Comparison of ENCODE assay signal across 8 cellular contexts in genomic region chr14:64983439-64984310, GRCh38. TPM values are rescaled to one million over a fixed set of nuclear protein-coding genes. Genes with fewer than 3 reads are reported as not detected.
DNase-seq lines count a peak whose midpoint lies in the region; ATAC-seq, FAIRE-seq and TF ChIP-seq lines count a peak whose summit lies in the region.

No MANE protein-coding gene starts in this region.

- in situ Hi-C loops in K562 (cut with MboI), result no loop called here

- H3K9ac ChIP-seq in H9 (ENCODE audit: extremely low read depth, insufficient read length, low read length) (no peak overlapping the region), OCI-LY3 (ENCODE audit: low read length) (peak overlapping the region; percentile 12; the same call in 1 of the 2 replicates), K562 (ENCODE audit: insufficient read depth in 1 of 2, low read depth in 2 of 2, low read length in 2 of 2) (no peak overlapping the region)

- TF ChIP-seq CTCF in H9 (conservative IDR thresholded peaks at IDR 0.05), result peak; percentile 80
- peak; percentile 84 for TF ChIP-seq CTCF in OCI-LY3 (IDR thresholded peaks at IDR 0.05; ENCODE audit: low read depth, low read length)
- TF ChIP-seq CTCF in K562 (IDR thresholded peaks at IDR 0.05 in 2 of 3, conservative IDR thresholded peaks at IDR 0.05 in 1 of 3; ENCODE audit: insufficient read depth in 2 of 3, low read depth in 1 of 3, low read length in 3 of 3), result peak; percentile 29 to 73 (median 46); a peak in 3 of 6 replicates
- TF ChIP-seq CTCF in thoracic aorta (IDR thresholded peaks at IDR 0.05), result peak; percentile 57

- H3K4me3 ChIP-seq in OCI-LY3 (ENCODE audit: low read length) (peak overlapping the region; percentile 59), K562 (no peak overlapping the region), thoracic aorta (peak overlapping the region; percentile 48)

- H3K9me3 Mint-ChIP-seq in H9, result no peaks in the 10 kb centered on the region

- CTCF ChIA-PET in K562 (lab: Yijun Ruan, JAX; ENCODE audit: low intra/inter-chr PET ratio), result interaction anchor here (1.2 kb wide), 1 partner anchor 182 kb away, joined by 3 read pairs; no protein-coding TSS in a partner anchor

- H2BK15ac ChIP-seq in H9 (ENCODE audit: low read depth, low read length), result no peak overlapping the region

- POLR2A ChIA-PET in K562 (lab: Yijun Ruan, JAX), result no interaction called here

- ATAC-seq in K562 (no peak), thoracic aorta (ENCODE audit: insufficient number of reproducible peaks, low FRiP score, low read depth) (no peak), GM21447 (IDR thresholded peaks at IDR 0.05; ENCODE audit: unreplicated experiment) (no peak), GM21528 (IDR thresholded peaks at IDR 0.05; ENCODE audit: low FRiP score, unreplicated experiment) (no peak)

- H3K79me1 ChIP-seq in H9 (ENCODE audit: insufficient read depth, low read depth, low read length, poor library complexity, severe bottlenecking), result no peaks in the 10 kb centered on the region

- no peak for TF ChIP-seq EP300 in K562 (IDR thresholded peaks at IDR 0.05; ENCODE audit: low read length)

- TF ChIP-seq RAD21 in K562 (CRISPR knock-in tag; conservative IDR thresholded peaks at IDR 0.05 in 1 of 2, IDR thresholded peaks at IDR 0.05 in 1 of 2), result peak; percentile 31 to 67; a peak in 3 of 4 replicates

- no peak overlapping the region for H2AK5ac ChIP-seq in H9 (ENCODE audit: insufficient read length, low read length)

- peaks cover 0 to under 1% (median 0%) of the 10 kb centered on the region in 3 experiments; a peak in 1 of 7 replicates for H3K36me3 Mint-ChIP-seq in H9 (ENCODE audit: insufficient read depth in 1 of 3, low read depth in 3 of 3)

- no peak overlapping the region for H3K27ac Mint-ChIP-seq in H9

- FAIRE-seq in K562 (lab: Jason Lieb, UNC), result peak; percentile 60

- H3K23me2 ChIP-seq in H9 (ENCODE audit: insufficient read length, low read depth, low read length, poor library complexity, severe bottlenecking), result peaks cover 3% of the 10 kb centered on the region

- H4K8ac ChIP-seq in H9 (replicated peaks; ENCODE audit: insufficient read length, low read depth, low read length), result no peak overlapping the region

- peak overlapping the region; percentile 60 to 77 for H3K4me3 Mint-ChIP-seq in H9

- no peaks in the 10 kb centered on the region for H3K9me3 ChIP-seq in H9 (ENCODE audit: control insufficient read depth, low read depth, low read length)
- no peaks in the 10 kb centered on the region for H3K9me3 ChIP-seq in OCI-LY3 (ENCODE audit: insufficient read depth, low read length)
- H3K9me3 ChIP-seq in K562 (replicated peaks; ENCODE audit: control insufficient read depth, insufficient read depth, low read depth, low read length), result no peaks in the 10 kb centered on the region
- no peaks in the 10 kb centered on the region for H3K9me3 ChIP-seq in thoracic aorta

- H3K4me1 Mint-ChIP-seq in H9, result peaks cover 13 to 33% of the 10 kb centered on the region in 2 experiments

- H3K27ac ChIP-seq in H9 (ENCODE audit: insufficient read length, low read depth, low read length) (no peak overlapping the region), OCI-LY3 (ENCODE audit: low read length) (no peak overlapping the region), K562 (ENCODE audit: extremely low read depth, low read depth, low read length) (no peak overlapping the region), thoracic aorta (no peak overlapping the region)

- H3K79me2 ChIP-seq in H9 (ENCODE audit: insufficient read depth, low read length), result no peaks in the 10 kb centered on the region; the same call in 1 of the 2 replicates
- peaks cover 16% of the 10 kb centered on the region for H3K79me2 ChIP-seq in OCI-LY3 (ENCODE audit: low read length)
- H3K79me2 ChIP-seq in K562 (ENCODE audit: control insufficient read depth, insufficient read depth, low read length), result peaks cover 16% of the 10 kb centered on the region

- H4K5ac ChIP-seq in H9 (ENCODE audit: insufficient read length, low read depth, low read length), result no peak overlapping the region

- no peak overlapping the region for H3T11ph ChIP-seq in H9 (ENCODE audit: low read length)

- WGBS in H9 (ENCODE audit: extremely low coverage, insufficient read length, low lambda C conversion rate), result no CpG with 5 or more reads among the region's 15 CpGs
- WGBS in K562 (ENCODE audit: insufficient coverage, low coverage, missing lambda C conversion rate), result 5% methylated on average over 10 of the region's 15 CpGs

- no peak overlapping the region for H3K4ac ChIP-seq in H9 (ENCODE audit: low read depth, low read length)

- peak; percentile 33 for DNase-seq in COR-L47 (lab: John Stamatoyannopoulos, UW)
- DNase-seq in H9, result no peak
- DNase-seq in K562 (ENCODE audit: extremely low read depth in 1 of 4, low spot score in 3 of 4), result peak in 3 of 4 experiments; percentile 17 to 57 (median 29)
- peak; percentile 60 for DNase-seq in kidney tubule cell (ENCODE audit: low spot score)
- no peak for DNase-seq in thoracic aorta (ENCODE audit: low spot score)

- H2BK5ac ChIP-seq in H9 (ENCODE audit: insufficient read length, low read length), result no peak overlapping the region

- H3K18ac ChIP-seq in H9 (ENCODE audit: insufficient read length, low read depth, low read length), result no peak overlapping the region

- TF ChIP-seq POLR2A in K562 (conservative IDR thresholded peaks at IDR 0.05), result no peak

- H4K20me1 ChIP-seq in H9 (ENCODE audit: control insufficient read depth, insufficient read depth, insufficient read length), result no peaks in the 10 kb centered on the region
- no peaks in the 10 kb centered on the region for H4K20me1 ChIP-seq in OCI-LY3 (ENCODE audit: insufficient read depth, low read length)
- H4K20me1 ChIP-seq in K562 (replicated peaks; ENCODE audit: control insufficient read depth, insufficient read depth, low read length), result no peaks in the 10 kb centered on the region

- no peaks in the 10 kb centered on the region for H3K9me1 ChIP-seq in K562 (ENCODE audit: control insufficient read depth, insufficient read depth, low read length)

- H3K36me3 ChIP-seq in OCI-LY3 (replicated peaks; ENCODE audit: low read depth, low read length), result no peaks in the 10 kb centered on the region
- H3K36me3 ChIP-seq in K562 (ENCODE audit: control insufficient read depth, insufficient read depth, low read length), result no peaks in the 10 kb centered on the region
- H3K36me3 ChIP-seq in thoracic aorta, result no peaks in the 10 kb centered on the region

- no TSS peak for BruUV-seq in K562 (replicated peaks; lab: Mats Ljungman, UMichigan)

- H4K91ac ChIP-seq in H9 (ENCODE audit: insufficient read length, low read depth, low read length), result no peak overlapping the region

- peak overlapping the region; percentile 84 for H3K4me2 ChIP-seq in H9 (ENCODE audit: insufficient read depth, insufficient read length, low read length)
- H3K4me2 ChIP-seq in OCI-LY3 (ENCODE audit: low read length), result peak overlapping the region; percentile 73
- peak overlapping the region; percentile 61 for H3K4me2 ChIP-seq in K562 (ENCODE audit: insufficient read depth, low read length)

- no peak overlapping the region for H3K14ac ChIP-seq in H9 (ENCODE audit: insufficient read depth, low read length)

- no peak overlapping the region for H2BK12ac ChIP-seq in H9 (ENCODE audit: insufficient read length, low read depth, low read length)

- no peak overlapping the region for H2BK120ac ChIP-seq in H9 (ENCODE audit: low read depth, low read length, poor library complexity, severe bottlenecking)

- H3K4me1 ChIP-seq in H9 (ENCODE audit: insufficient read depth, low read length), result peaks cover 4% of the 10 kb centered on the region; the same call in 1 of the 2 replicates
- peaks cover 16% of the 10 kb centered on the region for H3K4me1 ChIP-seq in OCI-LY3 (ENCODE audit: low read length)
- peaks cover 0 to 4% of the 10 kb centered on the region in 2 experiments; a peak in 3 of 5 replicates for H3K4me1 ChIP-seq in K562 (replicated peaks in 1 of 2; ENCODE audit: control insufficient read depth in 2 of 2, insufficient read depth in 2 of 2, low read length in 2 of 2)
- H3K4me1 ChIP-seq in thoracic aorta (ENCODE audit: control insufficient read depth in 1 of 2, low read depth in 2 of 2), result peaks cover 7 to 17% of the 10 kb centered on the region in 2 donors

- H3K27me3 Mint-ChIP-seq in H9 (ENCODE audit: low read depth), result peaks cover 17% of the 10 kb centered on the region

- H2BK20ac ChIP-seq in H9 (ENCODE audit: low read depth, low read length, poor library complexity, severe bottlenecking), result no peak overlapping the region

- intact Hi-C loops in K562 (cut with micrococcal nuclease), result loop anchor here (5.0 to 10.0 kb wide), 2 partner anchors 81 to 309 kb away; no protein-coding TSS in a partner anchor

- H2AFZ ChIP-seq in H9 (ENCODE audit: low read length), result peak overlapping the region; percentile 82
- H2AFZ ChIP-seq in OCI-LY3 (ENCODE audit: low read depth, low read length), result peak overlapping the region; percentile 20
- H2AFZ ChIP-seq in K562 (ENCODE audit: low read depth, low read length), result peak overlapping the region; percentile 59

- no peaks in the 10 kb centered on the region for H3K27me3 ChIP-seq in H9 (ENCODE audit: insufficient read depth, low read length)
- peaks cover 16% of the 10 kb centered on the region; the same call in 1 of the 2 replicates for H3K27me3 ChIP-seq in OCI-LY3 (ENCODE audit: low read depth, low read length)
- H3K27me3 ChIP-seq in K562 (ENCODE audit: control insufficient read depth in 2 of 2, insufficient read depth in 2 of 2, low read length in 2 of 2), result peaks cover 0 to 4% of the 10 kb centered on the region in 2 experiments; a peak in 3 of 5 replicates
- no peaks in the 10 kb centered on the region for H3K27me3 ChIP-seq in thoracic aorta (replicated peaks; ENCODE audit: insufficient read depth)

- no peak overlapping the region for H3K56ac ChIP-seq in H9 (ENCODE audit: insufficient read length, low read depth, low read length)

- H3K23ac ChIP-seq in H9 (ENCODE audit: insufficient read length, low read depth, low read length), result no peak overlapping the region

RNA-seq across cellular contexts. Expression of gene FNTB, which starts 3.0 kb away (rescaled TPM):
- total RNA-seq in H9 (2021) (17.4 and 20.7 TPM in 2 replicates), K562 (2014; rRNA removed) (6.9 and 7.3 TPM in 2 replicates), K562 (2014; rRNA removed; fragmentation: Illumina TruSeq; extraction: Trizol) (8.9 and 11.7 TPM in 2 replicates), K562 (2015; rRNA removed; fragmentation: Illumina TruSeq; extraction: Trizol) (10.9 and 11.0 TPM in 2 replicates), K562 (2021) (12.2 and 13.8 TPM in 2 replicates), thoracic aorta (10 to 100 TPM in 1 of 2 donors, 1 to 10 TPM in 1; 6.8 to 18.3 TPM)
- 47.5 and 49.5 TPM in 2 replicates for total RNA-seq in K562 (2011; cell fraction: chromatin; rRNA removed; ENCODE audit: low replicate concordance)
- 29.6 and 31.0 TPM in 2 replicates for total RNA-seq in K562 (2011; cell fraction: nucleolus; rRNA removed)
- 18.6 and 28.7 TPM in 2 replicates for total RNA-seq in K562 (2011; cell fraction: nucleoplasm; rRNA removed)
- polyA plus RNA-seq in K562 (2011; rRNA removed) (16.5 and 18.5 TPM in 2 replicates), K562 (2014; fragmentation: Illumina TruSeq; extraction: Trizol) (12.1 and 15.6 TPM in 2 replicates), K562 (2014; fragmentation: Nextera tagmentation; extraction: Ambion mirVana) (10 to 100 TPM; 14.1 to 23.2 TPM), K562 (2014; rRNA removed) (10.6 and 12.9 TPM in 2 replicates)
- polyA plus RNA-seq in K562 (2011; cell fraction: cytosol; rRNA removed), result 18.8 and 20.8 TPM in 2 replicates
- polyA plus RNA-seq in K562 (2011; cell fraction: nucleus; rRNA removed), result 31.7 and 33.9 TPM in 2 replicates
- polyA plus RNA-seq in K562 (2012), result 10.2 and 13.4 TPM in 2 replicates
- polyA minus RNA-seq in K562 (2011; rRNA and poly(A)+ RNA removed), result 24.4 and 25.7 TPM in 2 replicates
- polyA minus RNA-seq in K562 (2011; cell fraction: cytosol; rRNA and poly(A)+ RNA removed), result 13.8 and 21.2 TPM in 2 replicates
- 17.5 and 42.0 TPM in 2 replicates for polyA minus RNA-seq in K562 (2011; cell fraction: nucleus; rRNA and poly(A)+ RNA removed)

RNA-seq across cellular contexts. Expression of gene RAB15, which starts 11.5 kb away (rescaled TPM):
- total RNA-seq in H9 (2021), result 53.7 and 54.3 TPM in 2 replicates
- total RNA-seq in K562 (2011; cell fraction: chromatin; rRNA removed; ENCODE audit: low replicate concordance), result 0.16 and 0.35 TPM in 2 replicates
- total RNA-seq in K562 (2011; cell fraction: nucleolus; rRNA removed), result 0.17 TPM in 1 of 2 replicates, not detected in the other
- total RNA-seq in K562 (2011; cell fraction: nucleoplasm; rRNA removed), result 0.15 TPM in 1 of 2 replicates, not detected in the other
- total RNA-seq in K562 (2014; rRNA removed), result 0.08 and 0.09 TPM in 2 replicates
- 0.13 and 0.15 TPM in 2 replicates for total RNA-seq in K562 (2014; rRNA removed; fragmentation: Illumina TruSeq; extraction: Trizol)
- 0.08 and 0.14 TPM in 2 replicates for total RNA-seq in K562 (2015; rRNA removed; fragmentation: Illumina TruSeq; extraction: Trizol)
- 0.11 and 0.16 TPM in 2 replicates for total RNA-seq in K562 (2021)
- 0.05 and 0.17 TPM in 2 replicates for polyA plus RNA-seq in K562 (2011; rRNA removed)
- 0.12 and 0.31 TPM in 2 replicates for polyA plus RNA-seq in K562 (2011; cell fraction: cytosol; rRNA removed)
- polyA plus RNA-seq in K562 (2011; cell fraction: nucleus; rRNA removed), result 0.41 and 0.68 TPM in 2 replicates
- polyA plus RNA-seq in K562 (2012), result 0.49 and 0.64 TPM in 2 replicates
- 0.21 and 0.25 TPM in 2 replicates for polyA plus RNA-seq in K562 (2014; fragmentation: Illumina TruSeq; extraction: Trizol)
- not detected for polyA plus RNA-seq in K562 (2014; fragmentation: Nextera tagmentation; extraction: Ambion mirVana)
- polyA plus RNA-seq in K562 (2014; rRNA removed), result 0.30 and 0.53 TPM in 2 replicates
- polyA minus RNA-seq in K562 (2011; rRNA and poly(A)+ RNA removed), result 0.25 TPM in 1 of 2 replicates, not detected in the other
- not detected in 2 replicates for polyA minus RNA-seq in K562 (2011; cell fraction: cytosol; rRNA and poly(A)+ RNA removed)
- polyA minus RNA-seq in K562 (2011; cell fraction: nucleus; rRNA and poly(A)+ RNA removed), result not detected in 2 replicates
- total RNA-seq in thoracic aorta, result 1 to 10 TPM; 3.2 to 7.8 TPM

RNA-seq across cellular contexts. Expression of gene GPX2, which starts 41.1 kb away (rescaled TPM):
- total RNA-seq in H9 (2021) (0.79 TPM in 1 of 2 replicates, not detected in the other), K562 (2014; rRNA removed) (not detected in 2 replicates), K562 (2014; rRNA removed; fragmentation: Illumina TruSeq; extraction: Trizol) (not detected in 2 replicates), K562 (2015; rRNA removed; fragmentation: Illumina TruSeq; extraction: Trizol) (not detected in 2 replicates), K562 (2021) (0.24 and 0.56 TPM in 2 replicates), thoracic aorta (1 to 10 TPM in 1 of 2 donors, not detected in 1; 5.0 TPM)
- not detected in 2 replicates for total RNA-seq in K562 (2011; cell fraction: chromatin; rRNA removed; ENCODE audit: low replicate concordance)
- not detected in 2 replicates for total RNA-seq in K562 (2011; cell fraction: nucleolus; rRNA removed)
- total RNA-seq in K562 (2011; cell fraction: nucleoplasm; rRNA removed), result not detected in 2 replicates
- polyA plus RNA-seq in K562 (2011; rRNA removed) (not detected in 2 replicates), K562 (2014; fragmentation: Illumina TruSeq; extraction: Trizol) (not detected in 2 replicates), K562 (2014; fragmentation: Nextera tagmentation; extraction: Ambion mirVana) (not detected), K562 (2014; rRNA removed) (not detected in 2 replicates)
- polyA plus RNA-seq in K562 (2011; cell fraction: cytosol; rRNA removed), result not detected in 2 replicates
- not detected in 2 replicates for polyA plus RNA-seq in K562 (2011; cell fraction: nucleus; rRNA removed)
- polyA plus RNA-seq in K562 (2012), result not detected in 2 replicates
- not detected in 2 replicates for polyA minus RNA-seq in K562 (2011; rRNA and poly(A)+ RNA removed)
- polyA minus RNA-seq in K562 (2011; cell fraction: cytosol; rRNA and poly(A)+ RNA removed), result not detected in 2 replicates
- not detected in 2 replicates for polyA minus RNA-seq in K562 (2011; cell fraction: nucleus; rRNA and poly(A)+ RNA removed)

Comparison
In these comparisons a context has a peak if more than half of its experiments do, and no peak if none do; other contexts are left out.
1. DNase-seq: peak in COR-L47 (single experiment), K562 (3 of 4) and kidney tubule cell (single experiment); none in H9 (single experiment) and thoracic aorta (single experiment).
2. H2AFZ ChIP-seq: peak in every context shown above with its lines; median percentile 82 in H9; 59 in K562; 20 in OCI-LY3.
3. Peak in every context shown above with its lines, with median percentiles within 50 percentile points of each other: H3K4me2 ChIP-seq and CTCF ChIP-seq.